Comparison of ENCODE assay signal across 7 cellular contexts in genomic region chr2:50930726-50931125, GRCh38.
"Had no signal": no experiment of that assay in that cellular context is flagged by ENCODE, and none has a peak within 500 bp of the region (broad histone marks: within the 10 kb centered on the region; RNA-seq: fewer than 3 reads in every experiment).

No MANE protein-coding gene starts in this region.

- H3K4me1 ChIP-seq: HAP-1 had no signal

- H2AFZ ChIP-seq: GM23248 had no signal

- DNase-seq: GM23248, GOT3, H7, HFFc6, KBM-7 had no signal

- H3K9me3 ChIP-seq: HAP-1 had no signal

- H3K4me2 ChIP-seq: KMS-11 had no signal

- H3K4me3 ChIP-seq: GM23248, HAP-1 had no signal

- H3K9ac ChIP-seq: GM23248, KMS-11 had no signal

- H3K27ac ChIP-seq: GM23248, KMS-11 had no signal

- H3K36me3 ChIP-seq: HAP-1 had no signal
